1 cellular context compared by ENCODE assay signal in genomic region chr18:36186461-36187137, GRCh38.
A peak's percentile ranks its signal among the peaks of the same experiment; 100 is the strongest.
TF ChIP-seq lines count a peak whose summit lies in the region.

No MANE protein-coding gene starts in this region.

TF ChIP-seq in K562, 482 proteins besides CTCF, POLR2A, EP300 and RAD21 (continues in another document):
- TF ChIP-seq HIVEP1 (CRISPR knock-in tag; IDR thresholded peaks at IDR 0.05), result no peak
- no peak for TF ChIP-seq SMARCA5 (IDR thresholded peaks at IDR 0.05)
- TF ChIP-seq BCOR (IDR thresholded peaks at IDR 0.05), result no peak
- TF ChIP-seq ZBTB9 (CRISPR knock-in tag; IDR thresholded peaks at IDR 0.05), result peak; percentile 35; the same call in 1 of the 2 replicates
- no peak for TF ChIP-seq GTF2F1 (IDR thresholded peaks at IDR 0.05; ENCODE audit: low read depth, low read length)
- 0 out of 2 replicates have a peak, but pooled peaks have one; percentile 36 for TF ChIP-seq USF1 (CRISPR knock-in tag; IDR thresholded peaks at IDR 0.05)
- no peak for TF ChIP-seq CBX2 (IDR thresholded peaks at IDR 0.05; ENCODE audit: insufficient read depth, low read length, poor library complexity, severe bottlenecking)
- TF ChIP-seq FOXA1 (IDR thresholded peaks at IDR 0.05; ENCODE audit: borderline replicate concordance), result no peak
- TF ChIP-seq SETDB1 (IDR thresholded peaks at IDR 0.05; ENCODE audit: low read length), result no peak
- no peak for TF ChIP-seq ZNF830 (CRISPR knock-in tag; IDR thresholded peaks at IDR 0.05)
- no peak for TF ChIP-seq ZBED1 (IDR thresholded peaks at IDR 0.05)
- no peak for TF ChIP-seq TSHZ1 (CRISPR knock-in tag; IDR thresholded peaks at IDR 0.05)
- TF ChIP-seq L3MBTL2 (IDR thresholded peaks at IDR 0.05), result peak; percentile 13
- TF ChIP-seq MEF2A (IDR thresholded peaks at IDR 0.05; ENCODE audit: control insufficient read depth, low read depth, low read length), result no peak
- no peak for TF ChIP-seq FOXK1 (CRISPR knock-in tag; IDR thresholded peaks at IDR 0.05; ENCODE audit: borderline replicate concordance)
- no peak for TF ChIP-seq KLF1 (tag; IDR thresholded peaks at IDR 0.05)
- TF ChIP-seq HDAC6 (IDR thresholded peaks at IDR 0.05; ENCODE audit: low read depth, low read length), result no peak
- no peak for TF ChIP-seq PHF20 (IDR thresholded peaks at IDR 0.05; ENCODE audit: partially characterized antibody)
- TF ChIP-seq FOXP1 (CRISPR knock-in tag; IDR thresholded peaks at IDR 0.05), result no peak
- TF ChIP-seq NCOA1 (IDR thresholded peaks at IDR 0.05; ENCODE audit: low read depth), result no peak
- TF ChIP-seq ZBTB49 (CRISPR knock-in tag; IDR thresholded peaks at IDR 0.05; ENCODE audit: borderline replicate concordance), result no peak
- TF ChIP-seq LCOR (CRISPR knock-in tag; IDR thresholded peaks at IDR 0.05), result no peak
- no peak for TF ChIP-seq ATF4 (CRISPR knock-in tag; IDR thresholded peaks at IDR 0.05)
- TF ChIP-seq MGA (IDR thresholded peaks at IDR 0.05), result peak; percentile 69
- TF ChIP-seq E2F6 (IDR thresholded peaks at IDR 0.05; ENCODE audit: borderline replicate concordance in 1 of 2, extremely low read depth in 1 of 2, insufficient read depth in 1 of 2, insufficient read length in 1 of 2, low read depth in 1 of 2, low read length in 1 of 2, poor library complexity in 1 of 2, severe bottlenecking in 1 of 2), result peak in 1 of 2 experiments; percentile 62
- TF ChIP-seq LARP7 (IDR thresholded peaks at IDR 0.05), result no peak
- no peak for TF ChIP-seq ZHX1 (conservative IDR thresholded peaks at IDR 0.05; ENCODE audit: low read length)
- no peak for TF ChIP-seq ZNF740 (CRISPR knock-in tag; IDR thresholded peaks at IDR 0.05)
- no peak for TF ChIP-seq ZNF740 (tag; IDR thresholded peaks at IDR 0.05)
- no peak for TF ChIP-seq CAMTA2 (CRISPR knock-in tag; conservative IDR thresholded peaks at IDR 0.05)
- TF ChIP-seq SNAPC5 (CRISPR knock-in tag; IDR thresholded peaks at IDR 0.05), result no peak
- no peak for TF ChIP-seq EGR1 (conservative IDR thresholded peaks at IDR 0.05)
